Comparison of ENCODE assay signal across 1 cellular context in the genomic region with DNA sequence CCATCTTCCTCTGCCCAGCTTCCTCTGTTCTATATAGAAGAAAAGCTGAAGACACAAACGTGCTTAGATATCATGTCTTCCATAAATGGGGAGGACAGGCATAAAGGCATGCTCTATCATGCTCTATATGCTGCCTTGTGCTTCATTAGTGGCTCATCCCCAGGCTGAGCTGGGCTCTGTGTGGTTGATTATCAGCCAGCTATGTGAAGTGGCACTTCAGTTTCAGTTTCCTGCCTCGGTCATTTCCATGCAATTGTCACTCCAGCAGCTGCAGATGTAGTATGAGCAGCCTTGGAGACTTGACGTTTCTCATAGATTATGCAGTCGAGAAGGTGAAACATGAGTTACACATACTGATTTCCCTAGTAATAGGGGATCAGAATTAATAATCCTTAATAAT.
TF ChIP-seq lines count a peak whose summit lies in the region.

No MANE protein-coding gene starts in this region.

TF ChIP-seq in GM23338, 12 proteins besides CTCF, POLR2A, EP300 and RAD21 (continued from another document):
- TF ChIP-seq, protein P1, sequence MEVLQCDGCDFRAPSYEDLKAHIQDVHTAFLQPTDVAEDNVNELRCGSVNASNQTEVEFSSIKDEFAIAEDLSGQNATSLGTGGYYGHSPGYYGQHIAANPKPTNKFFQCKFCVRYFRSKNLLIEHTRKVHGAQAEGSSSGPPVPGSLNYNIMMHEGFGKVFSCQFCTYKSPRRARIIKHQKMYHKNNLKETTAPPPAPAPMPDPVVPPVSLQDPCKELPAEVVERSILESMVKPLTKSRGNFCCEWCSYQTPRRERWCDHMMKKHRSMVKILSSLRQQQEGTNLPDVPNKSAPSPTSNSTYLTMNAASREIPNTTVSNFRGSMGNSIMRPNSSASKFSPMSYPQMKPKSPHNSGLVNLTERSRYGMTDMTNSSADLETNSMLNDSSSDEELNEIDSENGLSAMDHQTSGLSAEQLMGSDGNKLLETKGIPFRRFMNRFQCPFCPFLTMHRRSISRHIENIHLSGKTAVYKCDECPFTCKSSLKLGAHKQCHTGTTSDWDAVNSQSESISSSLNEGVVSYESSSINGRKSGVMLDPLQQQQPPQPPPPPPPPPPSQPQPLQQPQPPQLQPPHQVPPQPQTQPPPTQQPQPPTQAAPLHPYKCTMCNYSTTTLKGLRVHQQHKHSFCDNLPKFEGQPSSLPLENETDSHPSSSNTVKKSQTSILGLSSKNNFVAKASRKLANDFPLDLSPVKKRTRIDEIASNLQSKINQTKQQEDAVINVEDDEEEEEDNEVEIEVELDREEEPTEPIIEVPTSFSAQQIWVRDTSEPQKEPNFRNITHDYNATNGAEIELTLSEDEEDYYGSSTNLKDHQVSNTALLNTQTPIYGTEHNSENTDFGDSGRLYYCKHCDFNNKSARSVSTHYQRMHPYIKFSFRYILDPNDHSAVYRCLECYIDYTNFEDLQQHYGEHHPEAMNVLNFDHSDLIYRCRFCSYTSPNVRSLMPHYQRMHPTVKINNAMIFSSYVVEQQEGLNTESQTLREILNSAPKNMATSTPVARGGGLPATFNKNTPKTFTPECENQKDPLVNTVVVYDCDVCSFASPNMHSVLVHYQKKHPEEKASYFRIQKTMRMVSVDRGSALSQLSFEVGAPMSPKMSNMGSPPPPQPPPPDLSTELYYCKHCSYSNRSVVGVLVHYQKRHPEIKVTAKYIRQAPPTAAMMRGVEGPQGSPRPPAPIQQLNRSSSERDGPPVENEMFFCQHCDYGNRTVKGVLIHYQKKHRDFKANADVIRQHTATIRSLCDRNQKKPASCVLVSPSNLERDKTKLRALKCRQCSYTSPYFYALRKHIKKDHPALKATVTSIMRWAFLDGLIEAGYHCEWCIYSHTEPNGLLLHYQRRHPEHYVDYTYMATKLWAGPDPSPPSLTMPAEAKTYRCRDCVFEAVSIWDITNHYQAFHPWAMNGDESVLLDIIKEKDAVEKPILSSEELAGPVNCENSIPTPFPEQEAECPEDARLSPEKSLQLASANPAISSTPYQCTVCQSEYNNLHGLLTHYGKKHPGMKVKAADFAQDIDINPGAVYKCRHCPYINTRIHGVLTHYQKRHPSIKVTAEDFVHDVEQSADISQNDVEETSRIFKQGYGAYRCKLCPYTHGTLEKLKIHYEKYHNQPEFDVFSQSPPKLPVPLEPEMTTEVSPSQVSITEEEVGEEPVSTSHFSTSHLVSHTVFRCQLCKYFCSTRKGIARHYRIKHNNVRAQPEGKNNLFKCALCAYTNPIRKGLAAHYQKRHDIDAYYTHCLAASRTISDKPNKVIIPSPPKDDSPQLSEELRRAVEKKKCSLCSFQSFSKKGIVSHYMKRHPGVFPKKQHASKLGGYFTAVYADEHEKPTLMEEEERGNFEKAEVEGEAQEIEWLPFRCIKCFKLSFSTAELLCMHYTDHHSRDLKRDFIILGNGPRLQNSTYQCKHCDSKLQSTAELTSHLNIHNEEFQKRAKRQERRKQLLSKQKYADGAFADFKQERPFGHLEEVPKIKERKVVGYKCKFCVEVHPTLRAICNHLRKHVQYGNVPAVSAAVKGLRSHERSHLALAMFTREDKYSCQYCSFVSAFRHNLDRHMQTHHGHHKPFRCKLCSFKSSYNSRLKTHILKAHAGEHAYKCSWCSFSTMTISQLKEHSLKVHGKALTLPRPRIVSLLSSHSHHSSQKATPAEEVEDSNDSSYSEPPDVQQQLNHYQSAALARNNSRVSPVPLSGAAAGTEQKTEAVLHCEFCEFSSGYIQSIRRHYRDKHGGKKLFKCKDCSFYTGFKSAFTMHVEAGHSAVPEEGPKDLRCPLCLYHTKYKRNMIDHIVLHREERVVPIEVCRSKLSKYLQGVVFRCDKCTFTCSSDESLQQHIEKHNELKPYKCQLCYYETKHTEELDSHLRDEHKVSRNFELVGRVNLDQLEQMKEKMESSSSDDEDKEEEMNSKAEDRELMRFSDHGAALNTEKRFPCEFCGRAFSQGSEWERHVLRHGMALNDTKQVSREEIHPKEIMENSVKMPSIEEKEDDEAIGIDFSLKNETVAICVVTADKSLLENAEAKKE (CRISPR knock-in tag; IDR thresholded peaks at IDR 0.05) = no peak
- TF ChIP-seq, protein P2, sequence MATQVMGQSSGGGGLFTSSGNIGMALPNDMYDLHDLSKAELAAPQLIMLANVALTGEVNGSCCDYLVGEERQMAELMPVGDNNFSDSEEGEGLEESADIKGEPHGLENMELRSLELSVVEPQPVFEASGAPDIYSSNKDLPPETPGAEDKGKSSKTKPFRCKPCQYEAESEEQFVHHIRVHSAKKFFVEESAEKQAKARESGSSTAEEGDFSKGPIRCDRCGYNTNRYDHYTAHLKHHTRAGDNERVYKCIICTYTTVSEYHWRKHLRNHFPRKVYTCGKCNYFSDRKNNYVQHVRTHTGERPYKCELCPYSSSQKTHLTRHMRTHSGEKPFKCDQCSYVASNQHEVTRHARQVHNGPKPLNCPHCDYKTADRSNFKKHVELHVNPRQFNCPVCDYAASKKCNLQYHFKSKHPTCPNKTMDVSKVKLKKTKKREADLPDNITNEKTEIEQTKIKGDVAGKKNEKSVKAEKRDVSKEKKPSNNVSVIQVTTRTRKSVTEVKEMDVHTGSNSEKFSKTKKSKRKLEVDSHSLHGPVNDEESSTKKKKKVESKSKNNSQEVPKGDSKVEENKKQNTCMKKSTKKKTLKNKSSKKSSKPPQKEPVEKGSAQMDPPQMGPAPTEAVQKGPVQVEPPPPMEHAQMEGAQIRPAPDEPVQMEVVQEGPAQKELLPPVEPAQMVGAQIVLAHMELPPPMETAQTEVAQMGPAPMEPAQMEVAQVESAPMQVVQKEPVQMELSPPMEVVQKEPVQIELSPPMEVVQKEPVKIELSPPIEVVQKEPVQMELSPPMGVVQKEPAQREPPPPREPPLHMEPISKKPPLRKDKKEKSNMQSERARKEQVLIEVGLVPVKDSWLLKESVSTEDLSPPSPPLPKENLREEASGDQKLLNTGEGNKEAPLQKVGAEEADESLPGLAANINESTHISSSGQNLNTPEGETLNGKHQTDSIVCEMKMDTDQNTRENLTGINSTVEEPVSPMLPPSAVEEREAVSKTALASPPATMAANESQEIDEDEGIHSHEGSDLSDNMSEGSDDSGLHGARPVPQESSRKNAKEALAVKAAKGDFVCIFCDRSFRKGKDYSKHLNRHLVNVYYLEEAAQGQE (IDR thresholded peaks at IDR 0.05; ENCODE audit: unreplicated experiment) = no peak
- no peak for TF ChIP-seq POLR2AphosphoS5 (IDR thresholded peaks at IDR 0.05; ENCODE audit: low read depth)
- no peak for TF ChIP-seq EZH2phosphoT487 (IDR thresholded peaks at IDR 0.05; ENCODE audit: unreplicated experiment)
- TF ChIP-seq ZNF114 (CRISPR knock-in tag; IDR thresholded peaks at IDR 0.05) = no peak
- TF ChIP-seq ETS1 (IDR thresholded peaks at IDR 0.05) = no peak
- TF ChIP-seq EZH2 (IDR thresholded peaks at IDR 0.05; ENCODE audit: low read depth, unreplicated experiment) = no peak
